In genomic region chr16:5581963-5582362, GRCh38 we compare ENCODE assay signal across 18 cellular contexts.
DNase-seq lines count a peak whose midpoint lies in the region; FAIRE-seq and TF ChIP-seq lines count a peak whose summit lies in the region.
"Had no signal": no experiment of that assay in that cellular context is flagged by ENCODE, and none has a peak within 500 bp of the region (broad histone marks: within the 10 kb centered on the region; RNA-seq: fewer than 3 reads in every experiment).

No MANE protein-coding gene starts in this region.

- H3K36me3 ChIP-seq in Karpas-422 (ENCODE audit: insufficient read depth, low read length): no peaks in the 10 kb centered on the region

- H2AFZ ChIP-seq in Karpas-422 (ENCODE audit: low read length): no peak overlapping the region

- no peaks in the 10 kb centered on the region for H3K9me2 ChIP-seq in Karpas-422 (replicated peaks; ENCODE audit: insufficient read depth, low read length)

- peak overlapping the region; percentile 45; the same call in 1 of the 2 replicates for H3K9ac ChIP-seq in Karpas-422 (ENCODE audit: low read length)

- H3K9me3 Mint-ChIP-seq in glutamatergic neuron (ENCODE audit: unreplicated experiment) (peaks cover 10% of the 10 kb centered on the region), HFFc6 (peaks cover 63% of the 10 kb centered on the region)
- H3K9me3 Mint-ChIP-seq: CD8-positive, alpha-beta T cell; H9 had no signal

- no peaks in the 10 kb centered on the region for H3K27me3 ChIP-seq in Karpas-422 (ENCODE audit: low read length)

- H3K4me3 Mint-ChIP-seq in glutamatergic neuron (ENCODE audit: unreplicated experiment) (no peak overlapping the region), HFFc6 (no peak overlapping the region)
- H3K4me3 Mint-ChIP-seq: CD14-positive monocyte; CD8-positive, alpha-beta T cell; H9 had no signal

- no peaks in the 10 kb centered on the region for H3K36me3 Mint-ChIP-seq in glutamatergic neuron (ENCODE audit: unreplicated experiment)
- no peaks in the 10 kb centered on the region for H3K36me3 Mint-ChIP-seq in HFFc6 (ENCODE audit: low read depth)
- H3K36me3 Mint-ChIP-seq: CD14-positive monocyte; CD8-positive, alpha-beta T cell had no signal

- no peaks in the 10 kb centered on the region for H3K9me3 ChIP-seq in Karpas-422 (ENCODE audit: low read length)

- H3K27ac ChIP-seq in Karpas-422 (ENCODE audit: low read length): peak overlapping the region; percentile 87
- H3K27ac ChIP-seq: 22Rv1, HL-60 had no signal

- peak; percentile 64 for DNase-seq in NCI-H82 (lab: John Stamatoyannopoulos, UW)
- no peak for DNase-seq in NCI-H82 treated with DMSO at 0.1 percent for 48 hours (lab: John Stamatoyannopoulos, UW; ENCODE audit: unreplicated experiment)
- peak; percentile 84 for DNase-seq in Karpas-422
- DNase-seq in glutamatergic neuron: peak; percentile 29
- DNase-seq in urothelium cell line (ENCODE audit: low spot score): peak; percentile 20
- no peak for DNase-seq in NCI-H2196 (lab: John Stamatoyannopoulos, UW; ENCODE audit: unreplicated experiment)
- no peak for DNase-seq in HFFc6
- DNase-seq in stimulated activated CD4-positive, alpha-beta T cell treated with anti-CD3 and anti-CD28 coated beads, Interleukin-4, amount 100 ng/mL, for 24 hours: no peak
- DNase-seq: CD8-positive, alpha-beta T cell; COR-L47; DMS53; GF-D8; H9 had no signal

- no peaks in the 10 kb centered on the region for H4K20me1 ChIP-seq in Karpas-422 (ENCODE audit: insufficient read depth, low read depth, low read length)

- FAIRE-seq in urothelium cell line (lab: Jason Lieb, UNC): no peak
- FAIRE-seq: D721Med, GM19239 had no signal

- H3K27ac Mint-ChIP-seq in glutamatergic neuron (ENCODE audit: unreplicated experiment): peak overlapping the region; percentile 78
- no peak overlapping the region for H3K27ac Mint-ChIP-seq in HFFc6
- H3K27ac Mint-ChIP-seq: CD14-positive monocyte; CD8-positive, alpha-beta T cell had no signal

- H3K27me3 Mint-ChIP-seq in glutamatergic neuron (ENCODE audit: unreplicated experiment) (no peaks in the 10 kb centered on the region), HFFc6 (ENCODE audit: insufficient read depth) (peaks cover 4% of the 10 kb centered on the region; the same call in 1 of the 2 replicates)

- peaks cover 68% of the 10 kb centered on the region for H3K4me1 ChIP-seq in Karpas-422 (ENCODE audit: low read length)

- TF ChIP-seq CTCF in glutamatergic neuron (IDR thresholded peaks at IDR 0.05; ENCODE audit: partially characterized antibody, unreplicated experiment) (no peak), HFFc6 (IDR thresholded peaks at IDR 0.05) (no peak)

- H3K4me2 ChIP-seq in Karpas-422 (ENCODE audit: low read depth, low read length, poor library complexity, severe bottlenecking): no peak overlapping the region

- H3K4me3 ChIP-seq in Karpas-422 (ENCODE audit: low read length): no peak overlapping the region

- H3K79me2 ChIP-seq in Karpas-422 (ENCODE audit: low read length): no peaks in the 10 kb centered on the region

- H3K4me1 Mint-ChIP-seq in glutamatergic neuron (ENCODE audit: low read depth, unreplicated experiment) (peaks cover 13% of the 10 kb centered on the region), HFFc6 (ENCODE audit: low read depth) (no peaks in the 10 kb centered on the region)
- H3K4me1 Mint-ChIP-seq: CD14-positive monocyte had no signal

Comparison
In these comparisons a context has a peak if more than half of its experiments do, and no peak if none do; other contexts are left out.
1. DNase-seq: peak in NCI-H82 (single experiment), Karpas-422 (single experiment), glutamatergic neuron (single experiment) and urothelium cell line (single experiment); none in NCI-H82 treated with DMSO at 0.1 percent for 48 hours (single experiment), NCI-H2196 (single experiment), HFFc6 (single experiment) and stimulated activated CD4-positive, alpha-beta T cell treated with anti-CD3 and anti-CD28 coated beads, Interleukin-4, amount 100 ng/mL, for 24 hours (single experiment).